1 cellular context compared by ENCODE assay signal in genomic region chr10:7667262-7668141, GRCh38.
TF ChIP-seq lines count a peak whose summit lies in the region.

No MANE protein-coding gene starts in this region.

TF ChIP-seq in HepG2, 621 proteins besides CTCF, POLR2A, EP300 and RAD21:
- peak; percentile 12; the same call in 1 of the 2 replicates for TF ChIP-seq ZNF687 (CRISPR knock-in tag; IDR thresholded peaks at IDR 0.05)
- 0 out of 2 replicates have a peak, but pooled peaks have one; percentile 9 for TF ChIP-seq PATZ1 (CRISPR knock-in tag; IDR thresholded peaks at IDR 0.05)
- no peak for TF ChIP-seq ZBTB40 (IDR thresholded peaks at IDR 0.05)
- no peak for TF ChIP-seq ZBTB40 (CRISPR knock-in tag; IDR thresholded peaks at IDR 0.05)
- peak; percentile 31; the same call in 1 of the 2 replicates for TF ChIP-seq STAG1 (CRISPR knock-in tag; IDR thresholded peaks at IDR 0.05)
